Comparison of ENCODE assay signal across 26 cellular contexts in genomic region chr14:49942090-49942489, GRCh38. TPM values are rescaled to one million over a fixed set of nuclear protein-coding genes. Genes with fewer than 3 reads are reported as not detected.
DNase-seq lines count a peak whose midpoint lies in the region; ATAC-seq and TF ChIP-seq lines count a peak whose summit lies in the region.
"Had no signal": no experiment of that assay in that cellular context is flagged by ENCODE, and none has a peak within 500 bp of the region (broad histone marks: within the 10 kb centered on the region; RNA-seq: fewer than 3 reads in every experiment).

No MANE protein-coding gene starts in this region.

- H3K4me1 Mint-ChIP-seq in activated T-cell treated with anti-CD3 and anti-CD28 coated beads, Interleukin-2, amount 50 U/mL, for 24 hours (ENCODE audit: low read depth): peaks cover 58% of the 10 kb centered on the region
- H3K4me1 Mint-ChIP-seq in activated naive CD8-positive, alpha-beta T cell treated with anti-CD3 and anti-CD28 coated beads, Interleukin-2, amount 50 U/mL, for 24 hours: peaks cover 55% of the 10 kb centered on the region

- CTCF ChIA-PET in IMR-90 (lab: Yijun Ruan, JAX): no interaction called here

- TF ChIP-seq RAD21 in IMR-90 (IDR thresholded peaks at IDR 0.05; ENCODE audit: low read length): no peak

- TF ChIP-seq CTCF in IMR-90 (conservative IDR thresholded peaks at IDR 0.05; ENCODE audit: low read depth, low read length): no peak

- no peak overlapping the region for H3K4me3 Mint-ChIP-seq in activated T-cell treated with anti-CD3 and anti-CD28 coated beads, Interleukin-2, amount 50 U/mL, for 24 hours
- H3K4me3 Mint-ChIP-seq in activated naive CD8-positive, alpha-beta T cell treated with anti-CD3 and anti-CD28 coated beads, Interleukin-2, amount 50 U/mL, for 24 hours: no peak overlapping the region
- H3K4me3 Mint-ChIP-seq: memory B cell had no signal

- H3K79me2 ChIP-seq in trophoblast cell (ENCODE audit: control insufficient read depth, insufficient read depth, low read length, poor library complexity): peaks cover 2% of the 10 kb centered on the region
- no peaks in the 10 kb centered on the region for H3K79me2 ChIP-seq in Karpas-422 (ENCODE audit: low read length)

- no peak overlapping the region; the same call in 2 of the 3 replicates for H2BK15ac ChIP-seq in IMR-90 (ENCODE audit: low read depth, low read length)

- peaks cover 24% of the 10 kb centered on the region for H3K9me3 Mint-ChIP-seq in activated T-cell treated with anti-CD3 and anti-CD28 coated beads, Interleukin-2, amount 50 U/mL, for 24 hours
- peaks cover 22% of the 10 kb centered on the region for H3K9me3 Mint-ChIP-seq in activated naive CD8-positive, alpha-beta T cell treated with anti-CD3 and anti-CD28 coated beads, Interleukin-2, amount 50 U/mL, for 24 hours

- H2AK5ac ChIP-seq in IMR-90 (ENCODE audit: low read depth, low read length): peak overlapping the region; percentile 74; the same call in 1 of the 2 replicates
- peak overlapping the region; percentile 88 for H2AK5ac ChIP-seq in trophoblast cell (ENCODE audit: low read length)

- no TSS peak for BruUV-seq in IMR-90 (replicated peaks; lab: Mats Ljungman, UMichigan)

- H3K4me2 ChIP-seq in IMR-90 (ENCODE audit: low read depth, low read length) (no peak overlapping the region), trophoblast cell (ENCODE audit: low read length) (no peak overlapping the region), Karpas-422 (ENCODE audit: low read depth, low read length, poor library complexity, severe bottlenecking) (no peak overlapping the region)
- H3K4me2 ChIP-seq: SK-N-SH had no signal

- DNase-seq in activated T-cell treated with anti-CD3 and anti-CD28 coated beads, Interleukin-2, amount 50 U/mL, for 24 hours: no peak
- no peak for DNase-seq in activated T-cell treated with anti-CD3 and anti-CD28 coated beads, Interleukin-2, amount 50 U/mL, for 1 hour
- DNase-seq in IMR-90 (no peak), trophoblast cell (no peak), Karpas-422 (no peak)
- no peak for DNase-seq in activated naive CD8-positive, alpha-beta T cell treated with anti-CD3 and anti-CD28 coated beads, Interleukin-2, amount 50 U/mL, for 24 hours
- DNase-seq: BE2C, body of pancreas, cerebellar nuclear complex, EL, foreskin fibroblast, heart left ventricle, left cardiac atrium, NCI-H1092 treated with DMSO at 0.1 percent for 48 hours, NCI-H1930, NCI-H2227 treated with DMSO at 0.1 percent for 48 hours, NCI-H774, nucleus accumbens, SK-N-SH, uterus, WERI-Rb-1 had no signal

- H4K5ac ChIP-seq in IMR-90 (ENCODE audit: low read depth, low read length): no peak overlapping the region

- intact Hi-C loops in IMR-90 (cut with micrococcal nuclease): no loop called here

- H2BK120ac ChIP-seq in IMR-90 (ENCODE audit: low read depth, low read length) (no peak overlapping the region), trophoblast cell (ENCODE audit: insufficient read depth, low read length, poor library complexity) (no peak overlapping the region)

- peak overlapping the region; percentile 51; the same call in 1 of the 2 replicates for H3K4ac ChIP-seq in IMR-90 (ENCODE audit: low read depth, low read length)
- H3K4ac ChIP-seq in trophoblast cell (ENCODE audit: low read depth, low read length): no peak overlapping the region

- H3K9me1 ChIP-seq in IMR-90 (ENCODE audit: insufficient read depth, low read length): peaks cover 6% of the 10 kb centered on the region; the same call in 1 of the 2 replicates

- no peak overlapping the region for H4K12ac ChIP-seq in trophoblast cell (ENCODE audit: low read depth, low read length)

- no peaks in the 10 kb centered on the region for H4K20me1 ChIP-seq in IMR-90 (ENCODE audit: insufficient read depth, low read length)
- H4K20me1 ChIP-seq in Karpas-422 (ENCODE audit: insufficient read depth, low read depth, low read length): no peaks in the 10 kb centered on the region

- H3K18ac ChIP-seq in IMR-90 (ENCODE audit: low read depth, low read length) (peak overlapping the region; percentile 13; the same call in 1 of the 2 replicates), trophoblast cell (ENCODE audit: low read length) (no peak overlapping the region)

- H3K36me3 Mint-ChIP-seq in activated T-cell treated with anti-CD3 and anti-CD28 coated beads, Interleukin-2, amount 50 U/mL, for 24 hours (ENCODE audit: low read depth): peaks cover 7% of the 10 kb centered on the region
- peaks cover 21% of the 10 kb centered on the region for H3K36me3 Mint-ChIP-seq in activated naive CD8-positive, alpha-beta T cell treated with anti-CD3 and anti-CD28 coated beads, Interleukin-2, amount 50 U/mL, for 24 hours (ENCODE audit: low read depth)

- no peak overlapping the region for H3K27ac ChIP-seq in IMR-90 (ENCODE audit: insufficient read depth, low read length)
- no peak overlapping the region for H3K27ac ChIP-seq in trophoblast cell (ENCODE audit: low read depth, low read length)
- no peak overlapping the region for H3K27ac ChIP-seq in Karpas-422 (ENCODE audit: low read length)
- H3K27ac ChIP-seq: uterus, WERI-Rb-1 had no signal

- ATAC-seq in IMR-90 (ENCODE audit: low read depth) (no peak), HG03565 (IDR thresholded peaks at IDR 0.05; ENCODE audit: unreplicated experiment) (no peak), GM19463 (IDR thresholded peaks at IDR 0.05; ENCODE audit: unreplicated experiment) (no peak)
- no peak for ATAC-seq in activated naive CD8-positive, alpha-beta T cell treated with anti-CD3 and anti-CD28 coated beads, Interleukin-2, amount 50 U/mL, for 24 hours
- ATAC-seq: body of pancreas, heart left ventricle, HepG2 had no signal

- H3K4me1 ChIP-seq in IMR-90 (ENCODE audit: control insufficient read depth, insufficient read depth, low read length) (peaks cover 4% of the 10 kb centered on the region), trophoblast cell (ENCODE audit: control insufficient read depth in 1 of 2, insufficient read depth in 2 of 2, low read length in 2 of 2) (peaks cover 8 to 10% of the 10 kb centered on the region in 2 experiments), Karpas-422 (ENCODE audit: low read length) (no peaks in the 10 kb centered on the region)
- H3K4me1 ChIP-seq: HAP-1, uterus had no signal

- POLR2A ChIA-PET in IMR-90 (lab: Charles Lee; ENCODE audit: unreplicated experiment): no interaction called here

- H3K79me1 ChIP-seq in IMR-90 (ENCODE audit: low read depth in 1 of 2, low read length in 2 of 2) (no peaks in the 10 kb centered on the region), trophoblast cell (ENCODE audit: low read length) (peaks cover 13% of the 10 kb centered on the region)

- WGBS in IMR-90 (ENCODE audit: extremely low coverage in 2 of 2, insufficient read length in 1 of 2), 2 experiments: no CpG with 5 or more reads among the region's 2 CpGs
- WGBS in trophoblast cell (ENCODE audit: extremely low coverage, insufficient coverage, insufficient read length): no CpG with 5 or more reads among the region's 2 CpGs

- H3K27me3 ChIP-seq in IMR-90 (ENCODE audit: control insufficient read depth, insufficient read depth, low read length) (no peaks in the 10 kb centered on the region), trophoblast cell (ENCODE audit: insufficient read depth, low read length) (no peaks in the 10 kb centered on the region), Karpas-422 (ENCODE audit: low read length) (no peaks in the 10 kb centered on the region)
- H3K27me3 ChIP-seq: BE2C, body of pancreas, heart left ventricle, uterus had no signal

- no peak overlapping the region for H3K56ac ChIP-seq in IMR-90 (ENCODE audit: extremely low read depth, insufficient read depth, low read length)

- no peaks in the 10 kb centered on the region for H3K9me2 ChIP-seq in Karpas-422 (replicated peaks; ENCODE audit: insufficient read depth, low read length)
- H3K9me2 ChIP-seq: SK-N-SH had no signal

- peak overlapping the region; percentile 13 for H2BK12ac ChIP-seq in trophoblast cell (ENCODE audit: low read length)

- no peak for TF ChIP-seq POLR2A in IMR-90 (IDR thresholded peaks at IDR 0.05; ENCODE audit: low read depth, low read length)

- H3K23ac ChIP-seq in IMR-90 (ENCODE audit: low read depth, low read length): no peak overlapping the region
- H3K23ac ChIP-seq in trophoblast cell (ENCODE audit: low read length): no peak overlapping the region

- no peak overlapping the region for H2BK20ac ChIP-seq in IMR-90 (ENCODE audit: low read depth, low read length)

- peak overlapping the region; percentile 5 for H3K27ac Mint-ChIP-seq in activated T-cell treated with anti-CD3 and anti-CD28 coated beads, Interleukin-2, amount 50 U/mL, for 24 hours
- peak overlapping the region; percentile 14 for H3K27ac Mint-ChIP-seq in activated naive CD8-positive, alpha-beta T cell treated with anti-CD3 and anti-CD28 coated beads, Interleukin-2, amount 50 U/mL, for 24 hours
- H3K27ac Mint-ChIP-seq: memory B cell had no signal

- H4K8ac ChIP-seq in IMR-90 (ENCODE audit: low read depth in 2 of 2, low read length in 2 of 2): no peak overlapping the region
- H4K8ac ChIP-seq in trophoblast cell (ENCODE audit: low read depth, low read length): no peak overlapping the region

- H4K91ac ChIP-seq in IMR-90 (ENCODE audit: insufficient read depth, low read depth, low read length): no peak overlapping the region
- peak overlapping the region; percentile 57 for H4K91ac ChIP-seq in trophoblast cell (ENCODE audit: low read depth, low read length)

- no peaks in the 10 kb centered on the region for H3K27me3 Mint-ChIP-seq in activated T-cell treated with anti-CD3 and anti-CD28 coated beads, Interleukin-2, amount 50 U/mL, for 24 hours
- H3K27me3 Mint-ChIP-seq in activated naive CD8-positive, alpha-beta T cell treated with anti-CD3 and anti-CD28 coated beads, Interleukin-2, amount 50 U/mL, for 24 hours: no peaks in the 10 kb centered on the region
- H3K27me3 Mint-ChIP-seq: memory B cell had no signal

- no peaks in the 10 kb centered on the region for H3K9me3 ChIP-seq in IMR-90 (ENCODE audit: control insufficient read depth, insufficient read depth, low read length)
- peaks cover 4% of the 10 kb centered on the region for H3K9me3 ChIP-seq in trophoblast cell (ENCODE audit: insufficient read depth, low read depth, low read length)
- H3K9me3 ChIP-seq in Karpas-422 (ENCODE audit: low read length): no peaks in the 10 kb centered on the region
- H3K9me3 ChIP-seq: BE2C, heart left ventricle, SK-N-SH, uterus had no signal

- dilution Hi-C loops in IMR-90 (cut with HindIII; ENCODE audit: low sequenced_read_pairs, unreplicated experiment): no loop called here

- H2AFZ ChIP-seq in IMR-90 (replicated peaks; ENCODE audit: low read length, poor library complexity) (no peak overlapping the region), trophoblast cell (ENCODE audit: insufficient read depth, low read length, poor library complexity) (no peak overlapping the region), Karpas-422 (ENCODE audit: low read length) (no peak overlapping the region)

- H3K36me3 ChIP-seq in IMR-90 (ENCODE audit: control insufficient read depth, insufficient read depth, low read length) (no peaks in the 10 kb centered on the region), trophoblast cell (ENCODE audit: control insufficient read depth in 1 of 2, insufficient read depth in 2 of 2, low read length in 2 of 2) (peaks cover 0 to 2% of the 10 kb centered on the region in 2 experiments), Karpas-422 (ENCODE audit: insufficient read depth, low read length) (no peaks in the 10 kb centered on the region)
- H3K36me3 ChIP-seq: BE2C, HAP-1, heart left ventricle, uterus, WERI-Rb-1 had no signal

- H3K14ac ChIP-seq in IMR-90 (replicated peaks; ENCODE audit: low read depth, low read length) (no peak overlapping the region), trophoblast cell (ENCODE audit: low read length) (peak overlapping the region; percentile 54)

- no peak overlapping the region for H2BK5ac ChIP-seq in IMR-90 (ENCODE audit: low read depth, low read length, poor library complexity, severe bottlenecking)
- no peak overlapping the region for H2BK5ac ChIP-seq in trophoblast cell (ENCODE audit: low read depth, low read length, poor library complexity)

- H3K4me3 ChIP-seq in IMR-90 (ENCODE audit: insufficient read depth, low read depth, low read length) (no peak overlapping the region), trophoblast cell (ENCODE audit: low read depth, low read length) (no peak overlapping the region), Karpas-422 (ENCODE audit: low read length) (no peak overlapping the region)
- H3K4me3 ChIP-seq: body of pancreas, HAP-1, heart left ventricle, uterus had no signal

- H3K9ac ChIP-seq in IMR-90 (ENCODE audit: low read depth, low read length) (no peak overlapping the region), trophoblast cell (ENCODE audit: low read length) (no peak overlapping the region), Karpas-422 (ENCODE audit: low read length) (no peak overlapping the region)
- H3K9ac ChIP-seq: SK-N-SH had no signal

- peak overlapping the region; percentile 18 for H2AK9ac ChIP-seq in IMR-90 (replicated peaks; ENCODE audit: low read depth, low read length, poor library complexity)

- in situ Hi-C loops in IMR-90 (cut with MboI; ENCODE audit: low sequenced_read_pairs): no loop called here

RNA-seq across cellular contexts. Expression of gene ARF6, which starts 49.2 kb away (rescaled TPM):
- total RNA-seq in IMR-90 (2012; rRNA removed): 40.1 and 65.8 TPM in 2 replicates
- 28.8 and 32.1 TPM in 2 replicates for polyA plus RNA-seq in IMR-90 (2012; rRNA removed)
- 22.1 and 31.2 TPM in 2 replicates for polyA plus RNA-seq in IMR-90 (2012; cell fraction: cytosol; rRNA removed)
- 16.1 and 17.6 TPM in 2 replicates for polyA plus RNA-seq in IMR-90 (2012; cell fraction: nucleus; rRNA removed; ENCODE audit: low replicate concordance)
- polyA plus RNA-seq in trophoblast cell (2013): 153 and 154 TPM in 2 replicates
- 55.0 and 58.9 TPM in 2 replicates for total RNA-seq in Karpas-422 (2014; rRNA removed; shearing (Covaris generic); ENCODE audit: low replicate concordance)
